Comparison of ENCODE assay signal across 9 cellular contexts in the genomic region with DNA sequence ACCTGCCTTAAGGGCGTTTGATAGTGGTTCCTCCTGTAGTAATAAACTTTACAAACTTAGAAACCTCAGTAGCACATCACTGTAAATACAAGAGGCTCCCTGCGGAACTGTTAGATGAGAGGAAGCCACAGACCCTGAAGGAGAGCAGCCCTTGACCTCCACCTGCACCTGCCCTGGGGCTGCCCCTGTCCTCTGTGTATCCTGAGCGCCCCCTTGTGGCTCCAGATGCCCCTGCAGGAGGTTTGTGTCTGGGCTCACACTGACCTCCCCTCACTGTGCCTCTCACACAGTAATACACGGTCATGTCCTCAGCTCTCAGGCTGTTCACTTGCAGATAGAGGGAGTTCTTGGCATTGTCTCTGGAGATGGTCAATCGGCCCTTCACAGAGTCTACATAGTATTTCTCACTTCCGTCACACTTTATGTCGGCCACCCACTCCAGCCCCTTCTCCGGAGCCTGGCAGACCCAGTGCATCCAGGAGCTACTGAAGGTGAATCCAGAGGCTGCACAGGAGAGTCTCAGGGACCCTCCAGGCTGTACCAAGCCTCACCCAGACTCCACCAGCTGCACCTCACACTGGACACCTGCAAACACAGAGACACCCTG.
DNase-seq lines count a peak whose midpoint lies in the region; TF ChIP-seq lines count a peak whose summit lies in the region.
"Had no signal": no experiment of that assay in that cellular context is flagged by ENCODE, and none has a peak within 500 bp of the region (broad histone marks: within the 10 kb centered on the region; RNA-seq: fewer than 3 reads in every experiment).

No MANE protein-coding gene starts in this region.

- H3K4me1 Mint-ChIP-seq in activated CD4-positive, alpha-beta memory T cell treated with anti-CD3 and anti-CD28 coated beads for 36 hours (ENCODE audit: low read depth): no peaks in the 10 kb centered on the region
- no peaks in the 10 kb centered on the region for H3K4me1 Mint-ChIP-seq in immature natural killer cell

- H3K4me3 ChIP-seq in NB4 (ENCODE audit: low read depth, low read length) (no peak overlapping the region), stomach (no peak overlapping the region)

- H3K4me1 ChIP-seq in stomach: no peaks in the 10 kb centered on the region

- no peaks in the 10 kb centered on the region for H3K9me3 ChIP-seq in stomach

- TF ChIP-seq POLR2A in NB4 (IDR thresholded peaks at IDR 0.05; ENCODE audit: extremely low read depth, insufficient read length): no peak
- no peak for TF ChIP-seq POLR2A in stomach (IDR thresholded peaks at IDR 0.05)

- no peak overlapping the region for H3K4me3 Mint-ChIP-seq in activated CD4-positive, alpha-beta memory T cell treated with anti-CD3 and anti-CD28 coated beads for 36 hours
- H3K4me3 Mint-ChIP-seq in immature natural killer cell: no peak overlapping the region
- H3K4me3 Mint-ChIP-seq: activated naive CD8-positive, alpha-beta T cell had no signal

- no peak for TF ChIP-seq EP300 in stomach (IDR thresholded peaks at IDR 0.05)

- POLR2A ChIA-PET in activated CD4-positive, alpha-beta memory T cell treated with anti-CD3 and anti-CD28 coated beads for 36 hours (lab: Charles Lee): no interaction called here

- intact Hi-C loops in activated CD4-positive, alpha-beta memory T cell treated with anti-CD3 and anti-CD28 coated beads for 36 hours (cut with micrococcal nuclease): no loop called here
- intact Hi-C loops in stomach (cut with DNase I; ENCODE audit: low total_unique reads): no loop called here

- H3K27ac ChIP-seq in stomach: no peak overlapping the region

- no peaks in the 10 kb centered on the region for H3K36me3 Mint-ChIP-seq in activated CD4-positive, alpha-beta memory T cell treated with anti-CD3 and anti-CD28 coated beads for 36 hours
- H3K36me3 Mint-ChIP-seq in immature natural killer cell: no peaks in the 10 kb centered on the region
- H3K36me3 Mint-ChIP-seq: activated naive CD8-positive, alpha-beta T cell had no signal

- H3K27me3 ChIP-seq in stomach: peaks cover 0 to 15% (median 0%) of the 10 kb centered on the region in 3 donors

- peaks cover 11% of the 10 kb centered on the region for H3K27me3 Mint-ChIP-seq in activated CD4-positive, alpha-beta memory T cell treated with anti-CD3 and anti-CD28 coated beads for 36 hours
- peaks cover 2 to 11% (median 10%) of the 10 kb centered on the region in 3 donors for H3K27me3 Mint-ChIP-seq in immature natural killer cell (ENCODE audit: low read depth in 3 of 3)

- CTCF ChIA-PET in activated CD4-positive, alpha-beta memory T cell treated with anti-CD3 and anti-CD28 coated beads for 36 hours (lab: Charles Lee): interaction anchor here (0.7 to 1.6 kb wide), 11 partner anchors 10 to 57 kb away, joined by 3 to 7 read pairs (median 4); no protein-coding TSS in a partner anchor

- TF ChIP-seq CTCF in NB4 (IDR thresholded peaks at IDR 0.05; ENCODE audit: low read depth, low read length) (peak; percentile 87), stomach (IDR thresholded peaks at IDR 0.05) (peak in 3 of 7 experiments; percentile 7 to 35 (median 27))

- H3K27ac Mint-ChIP-seq in activated CD4-positive, alpha-beta memory T cell treated with anti-CD3 and anti-CD28 coated beads for 36 hours: no peak overlapping the region
- H3K27ac Mint-ChIP-seq in immature natural killer cell: no peak overlapping the region
- H3K27ac Mint-ChIP-seq: activated naive CD8-positive, alpha-beta T cell had no signal

- H3K36me3 ChIP-seq in stomach: no peaks in the 10 kb centered on the region

- 51 to 63% (median 57%) methylated on average over 8 of the region's 8 CpGs for whole genome bisulfite sequencing in stomach, 5 donors

- peak; percentile 69 for DNase-seq in NCI-H1436 (lab: John Stamatoyannopoulos, UW)
- DNase-seq in NCI-H1436 treated with DMSO at 0.1 percent for 48 hours (lab: John Stamatoyannopoulos, UW): no peak
- DNase-seq in NB4 (ENCODE audit: low read depth): peak; percentile 46
- peak; percentile 80 for DNase-seq in activated CD4-positive, alpha-beta memory T cell treated with anti-CD3 and anti-CD28 coated beads for 36 hours
- peak; percentile 38 to 52 (median 48) for DNase-seq in immature natural killer cell
- DNase-seq in stomach: peak; percentile 42
- no peak for DNase-seq in DMS79 (lab: John Stamatoyannopoulos, UW)
- DNase-seq in nucleus accumbens (lab: John Stamatoyannopoulos, UW): no peak

- no peaks in the 10 kb centered on the region for H3K9me3 Mint-ChIP-seq in activated CD4-positive, alpha-beta memory T cell treated with anti-CD3 and anti-CD28 coated beads for 36 hours
- H3K9me3 Mint-ChIP-seq in immature natural killer cell: no peaks in the 10 kb centered on the region

Comparison
In these comparisons a context has a peak if more than half of its experiments do, and no peak if none do; other contexts are left out.
1. DNase-seq: peak in NCI-H1436 (single experiment), NB4 (single experiment), activated CD4-positive, alpha-beta memory T cell treated with anti-CD3 and anti-CD28 coated beads for 36 hours (single experiment), immature natural killer cell (3 of 3) and stomach (single experiment); none in NCI-H1436 treated with DMSO at 0.1 percent for 48 hours (single experiment), DMS79 (single experiment) and nucleus accumbens (0 of 56).